9 cellular contexts compared by ENCODE assay signal in genomic region chr7:155961241-155962190, GRCh38.
DNase-seq lines count a peak whose midpoint lies in the region; ATAC-seq and TF ChIP-seq lines count a peak whose summit lies in the region.
"Had no signal": no experiment of that assay in that cellular context is flagged by ENCODE, and none has a peak within 500 bp of the region (broad histone marks: within the 10 kb centered on the region; RNA-seq: fewer than 3 reads in every experiment).

No MANE protein-coding gene starts in this region.

- no peak for ATAC-seq in GM18861 (IDR thresholded peaks at IDR 0.05; ENCODE audit: unreplicated experiment)
- ATAC-seq in HG03175 (IDR thresholded peaks at IDR 0.05; ENCODE audit: unreplicated experiment), result no peak
- no peak for ATAC-seq in GM19395 (IDR thresholded peaks at IDR 0.05; ENCODE audit: unreplicated experiment)
- no peak for ATAC-seq in GM19463 (IDR thresholded peaks at IDR 0.05; ENCODE audit: unreplicated experiment)

- DNase-seq in H4 (ENCODE audit: low spot score) (peak; percentile 79), NCI-H526 (lab: John Stamatoyannopoulos, UW) (peak; percentile 54 to 81), choroid plexus epithelial cell (ENCODE audit: low read depth) (peak; percentile 10), occipital lobe (lab: John Stamatoyannopoulos, UW) (peak; percentile 3)
- DNase-seq: effector CD8-positive, alpha-beta T cell had no signal

- no peak for TF ChIP-seq CTCF in choroid plexus epithelial cell (conservative IDR thresholded peaks at IDR 0.05; ENCODE audit: low read depth, low read length)

- H3K4me3 ChIP-seq in choroid plexus epithelial cell (ENCODE audit: low read depth, low read length), result no peak overlapping the region

Comparison
In these comparisons a context has a peak if more than half of its experiments do, and no peak if none do; other contexts are left out.
1. DNase-seq: peak in every context shown above with its lines; median percentile 79 in H4; 68 in NCI-H526; 10 in choroid plexus epithelial cell; 3 in occipital lobe.